In the genomic region with DNA sequence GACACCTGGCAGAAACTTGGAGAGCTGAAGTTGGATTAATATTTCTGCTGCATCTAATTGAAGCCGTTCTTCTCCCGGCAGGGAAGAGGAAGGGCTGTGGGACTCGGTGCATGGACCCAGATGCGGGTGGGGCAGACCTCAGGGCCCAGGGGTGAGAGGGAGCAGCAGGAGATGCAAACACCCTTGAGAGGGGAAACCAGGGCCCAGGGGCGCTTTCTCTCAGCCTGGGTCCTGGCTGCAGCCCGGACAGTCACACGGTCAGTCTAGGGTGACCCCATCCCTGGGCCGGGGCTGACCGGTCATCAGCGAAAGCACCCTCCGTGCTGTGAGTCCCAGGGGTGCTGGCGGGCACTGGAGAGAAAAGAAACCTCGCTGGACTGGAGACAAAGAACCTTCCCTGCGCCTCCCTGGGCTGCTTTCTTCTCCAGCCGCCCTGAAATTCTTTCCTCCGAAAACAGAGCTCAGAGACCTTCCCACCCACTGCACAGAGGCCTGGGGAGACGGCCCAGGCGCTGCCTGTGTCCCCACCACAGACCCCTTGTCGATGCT, we compare ENCODE assay signal across 19 cellular contexts.
"Had no signal": no experiment of that assay in that cellular context is flagged by ENCODE, and none has a peak within 500 bp of the region (broad histone marks: within the 10 kb centered on the region; RNA-seq: fewer than 3 reads in every experiment).

No MANE protein-coding gene starts in this region.

- H3K27me3 Mint-ChIP-seq: dendritic cell treated with granulocyte-macrophage colony-stimulating factor and Interleukin-4, amounts not matched to agents 40 ng/mL and 50 ng/mL, for 4 days; memory B cell; natural killer cell treated with Interleukin-12 subunit alpha and Interleukin-12 subunit beta and Interleukin-15 and Interleukin-18, amount 100 ng/mL, for 72 hours had no signal

- H3K4me3 Mint-ChIP-seq: dendritic cell treated with granulocyte-macrophage colony-stimulating factor and Interleukin-4, amounts not matched to agents 40 ng/mL and 50 ng/mL, for 4 days; memory B cell; natural killer cell treated with Interleukin-12 subunit alpha and Interleukin-12 subunit beta and Interleukin-15 and Interleukin-18, amount 100 ng/mL, for 72 hours had no signal

- H3K27ac Mint-ChIP-seq: dendritic cell treated with granulocyte-macrophage colony-stimulating factor and Interleukin-4, amounts not matched to agents 40 ng/mL and 50 ng/mL, for 4 days; natural killer cell treated with Interleukin-12 subunit alpha and Interleukin-12 subunit beta and Interleukin-15 and Interleukin-18, amount 100 ng/mL, for 72 hours had no signal

- H3K4me3 ChIP-seq: hepatocyte, psoas muscle, right lobe of liver, skin epidermis, stomach, thoracic aorta had no signal

- H3K9me3 ChIP-seq: psoas muscle, right lobe of liver, thoracic aorta had no signal

- H2AFZ ChIP-seq: hepatocyte had no signal

- H3K9me3 Mint-ChIP-seq: dendritic cell treated with granulocyte-macrophage colony-stimulating factor and Interleukin-4, amounts not matched to agents 40 ng/mL and 50 ng/mL, for 4 days; memory B cell; natural killer cell treated with Interleukin-12 subunit alpha and Interleukin-12 subunit beta and Interleukin-15 and Interleukin-18, amount 100 ng/mL, for 72 hours had no signal

- FAIRE-seq: colon had no signal

- H3K36me3 ChIP-seq: right lobe of liver, stomach, thoracic aorta had no signal

- H3K36me3 Mint-ChIP-seq: natural killer cell treated with Interleukin-12 subunit alpha and Interleukin-12 subunit beta and Interleukin-15 and Interleukin-18, amount 100 ng/mL, for 72 hours had no signal

- H3K27ac ChIP-seq: hepatocyte, psoas muscle, right lobe of liver, skin epidermis, stomach, thoracic aorta had no signal

- DNase-seq: cerebellar nuclear complex; foreskin melanocyte; kidney glomerular epithelial cell; midbrain; psoas muscle; retina; stimulated activated CD4-positive, alpha-beta T cell treated with anti-CD3 and anti-CD28 coated beads, Interleukin-12 subunit alpha, Interleukin-12 subunit beta, amount 100 ng/mL, for 4 hours; stimulated activated naive CD4-positive, alpha-beta T cell; stomach; substantia nigra; trophoblast cell had no signal

- H3K4me1 ChIP-seq: psoas muscle, right lobe of liver, stomach had no signal

- H3K4me2 ChIP-seq: hepatocyte had no signal

- ATAC-seq: psoas muscle, right lobe of liver had no signal

- H3K27me3 ChIP-seq: hepatocyte, right lobe of liver had no signal
